10 cellular contexts compared by ENCODE assay signal in genomic region chr1:70745199-70745598, GRCh38.
DNase-seq lines count a peak whose midpoint lies in the region; ATAC-seq and TF ChIP-seq lines count a peak whose summit lies in the region.
"Had no signal": no experiment of that assay in that cellular context is flagged by ENCODE, and none has a peak within 500 bp of the region (broad histone marks: within the 10 kb centered on the region; RNA-seq: fewer than 3 reads in every experiment).

No MANE protein-coding gene starts in this region.

- no peak overlapping the region for H3K27ac ChIP-seq in SK-N-SH (ENCODE audit: low read depth in 2 of 2, low read length in 1 of 2)
- H3K27ac ChIP-seq in upper lobe of left lung: no peak overlapping the region

- ATAC-seq in upper lobe of left lung (ENCODE audit: low FRiP score in 2 of 2): no peak
- ATAC-seq: effector memory CD8-positive, alpha-beta T cell; natural killer cell treated with Interleukin-12 subunit alpha and Interleukin-12 subunit beta and Interleukin-15 and Interleukin-18, amount 100 ng/mL, for 72 hours had no signal

- peak; percentile 36 for TF ChIP-seq RAD21 in SK-N-SH (IDR thresholded peaks at IDR 0.05; ENCODE audit: low read length)

- H4K20me1 ChIP-seq in SK-N-SH (ENCODE audit: insufficient read depth): no peaks in the 10 kb centered on the region

- H3K27me3 ChIP-seq in SK-N-SH (ENCODE audit: insufficient read depth): no peaks in the 10 kb centered on the region
- no peaks in the 10 kb centered on the region for H3K27me3 ChIP-seq in kidney epithelial cell (ENCODE audit: control insufficient read depth, insufficient read depth, low read length)
- no peaks in the 10 kb centered on the region for H3K27me3 ChIP-seq in upper lobe of left lung

- POLR2A ChIA-PET in HEK293T (lab: Yijun Ruan, JAX) (no interaction called here), SK-N-SH (lab: Yijun Ruan, JAX) (no interaction called here)

- H3K9me2 ChIP-seq in SK-N-SH: no peaks in the 10 kb centered on the region

- H3K4me3 ChIP-seq in SK-N-SH (ENCODE audit: low read depth in 2 of 2, low read length in 1 of 2): no peak overlapping the region
- H3K4me3 ChIP-seq in kidney epithelial cell (ENCODE audit: low read depth, low read length): no peak overlapping the region
- H3K4me3 ChIP-seq in upper lobe of left lung: no peak overlapping the region

- CTCF ChIA-PET in HEK293T (lab: Yijun Ruan, JAX) (no interaction called here), SK-N-SH (lab: Yijun Ruan, JAX) (no interaction called here)

- H3K4me2 ChIP-seq in SK-N-SH: no peak overlapping the region

- WGBS in SK-N-SH (ENCODE audit: low lambda C conversion rate): 59% methylated on average over 3 of the region's 4 CpGs
- 72 to 76% methylated on average over 4 of the region's 4 CpGs for WGBS in upper lobe of left lung, 2 donors

- H3K9me3 ChIP-seq in SK-N-SH: 0 out of 2 replicates have a peak, but pooled peaks cover 8% of the 10 kb centered on the region
- H3K9me3 ChIP-seq in upper lobe of left lung: peaks cover 4 to 25% (median 7%) of the 10 kb centered on the region in 4 donors

- DNase-seq in DMS53 (lab: John Stamatoyannopoulos, UW) (peak; percentile 70), HEK293T (ENCODE audit: extremely low spot score) (peak; percentile 54), SK-N-SH (no peak), kidney epithelial cell (ENCODE audit: low read depth) (no peak), NK-92 (lab: John Stamatoyannopoulos, UW; ENCODE audit: unreplicated experiment) (no peak), C1 segment of cervical spinal cord (lab: John Stamatoyannopoulos, UW) (no peak), upper lobe of left lung (no peak)
- DNase-seq in activated CD4-positive, CD25-positive, alpha-beta regulatory T cell treated with anti-CD3 and anti-CD28 coated beads, Interleukin-2, amount 50 U/mL, for 72 hours: no peak
- DNase-seq: effector memory CD8-positive, alpha-beta T cell had no signal

- no peak overlapping the region for H2AFZ ChIP-seq in SK-N-SH (ENCODE audit: low read depth)

- no peaks in the 10 kb centered on the region for H3K79me2 ChIP-seq in SK-N-SH (ENCODE audit: insufficient read depth)

- H3K9ac ChIP-seq in SK-N-SH: no peak overlapping the region

- no peak for TF ChIP-seq POLR2A in upper lobe of left lung (IDR thresholded peaks at IDR 0.05)

- no peaks in the 10 kb centered on the region for H3F3A ChIP-seq in SK-N-SH (replicated peaks; ENCODE audit: insufficient read depth)

- H3K4me1 ChIP-seq in SK-N-SH (ENCODE audit: control insufficient read depth in 1 of 2, insufficient read depth in 2 of 2, low read depth in 1 of 2, low read length in 1 of 2): no peaks in the 10 kb centered on the region
- no peaks in the 10 kb centered on the region for H3K4me1 ChIP-seq in upper lobe of left lung

- peak; percentile 53 for TF ChIP-seq CTCF in SK-N-SH (IDR thresholded peaks at IDR 0.05)
- TF ChIP-seq CTCF in kidney epithelial cell (IDR thresholded peaks at IDR 0.05; ENCODE audit: insufficient read depth, low read length, poor library complexity, severe bottlenecking): peak; percentile 29
- no peak for TF ChIP-seq CTCF in upper lobe of left lung (IDR thresholded peaks at IDR 0.05)

- TF ChIP-seq EP300 in SK-N-SH (IDR thresholded peaks at IDR 0.05; ENCODE audit: borderline replicate concordance in 1 of 2, low read depth in 1 of 2, low read length in 1 of 2) (no peak), upper lobe of left lung (IDR thresholded peaks at IDR 0.05) (no peak)

- H3K36me3 ChIP-seq in SK-N-SH (replicated peaks in 1 of 2; ENCODE audit: control insufficient read depth in 1 of 2, insufficient read depth in 2 of 2, low read length in 1 of 2) (no peaks in the 10 kb centered on the region), kidney epithelial cell (ENCODE audit: control insufficient read depth, insufficient read depth, low read length) (no peaks in the 10 kb centered on the region), upper lobe of left lung (no peaks in the 10 kb centered on the region)

TF ChIP-seq in HEK293T, 16 proteins besides CTCF, POLR2A, EP300 and RAD21:
- TF ChIP-seq ARNT (IDR thresholded peaks at IDR 0.05): no peak
- TF ChIP-seq PKNOX1 (IDR thresholded peaks at IDR 0.05): no peak
- no peak for TF ChIP-seq CTBP1 (IDR thresholded peaks at IDR 0.05; ENCODE audit: borderline replicate concordance)
- TF ChIP-seq BHLHE40 (IDR thresholded peaks at IDR 0.05; ENCODE audit: borderline replicate concordance): no peak
- no peak for TF ChIP-seq L3MBTL2 (conservative IDR thresholded peaks at IDR 0.05)
- TF ChIP-seq LEF1 (IDR thresholded peaks at IDR 0.05; ENCODE audit: borderline replicate concordance): no peak
- no peak for TF ChIP-seq SP1 (IDR thresholded peaks at IDR 0.05)
- TF ChIP-seq FOXM1 (IDR thresholded peaks at IDR 0.05; ENCODE audit: borderline replicate concordance): no peak
- TF ChIP-seq ELF4 (IDR thresholded peaks at IDR 0.05): no peak

TF ChIP-seq in SK-N-SH, 30 proteins besides CTCF, POLR2A, EP300 and RAD21:
- TF ChIP-seq SMC3 (IDR thresholded peaks at IDR 0.05; ENCODE audit: low read depth, low read length) (0 out of 2 replicates have a peak, but pooled peaks have one; percentile 23), REST (IDR thresholded peaks at IDR 0.05; ENCODE audit: low read depth, low read length) (no peak), GABPA (IDR thresholded peaks at IDR 0.05; ENCODE audit: low read depth) (no peak), PBX3 (IDR thresholded peaks at IDR 0.05) (no peak)

Comparison
In these comparisons a context has a peak if more than half of its experiments do, and no peak if none do; other contexts are left out.
1. DNase-seq: peak in DMS53 (single experiment) and HEK293T (single experiment); none in SK-N-SH (single experiment), kidney epithelial cell (single experiment), NK-92 (single experiment), C1 segment of cervical spinal cord (0 of 14), upper lobe of left lung (0 of 2) and activated CD4-positive, CD25-positive, alpha-beta regulatory T cell treated with anti-CD3 and anti-CD28 coated beads, Interleukin-2, amount 50 U/mL, for 72 hours (single experiment).
2. CTCF ChIP-seq: peak in SK-N-SH (single experiment) and kidney epithelial cell (single experiment); none in upper lobe of left lung (0 of 6).